In genomic region chr19:1076951-1077350, GRCh38 we compare ENCODE assay signal across 9 cellular contexts. TPM values are rescaled to one million over a fixed set of nuclear protein-coding genes. Genes with fewer than 3 reads are reported as not detected.
DNase-seq lines count a peak whose midpoint lies in the region; ATAC-seq and TF ChIP-seq lines count a peak whose summit lies in the region.
"Had no signal": no experiment of that assay in that cellular context is flagged by ENCODE, and none has a peak within 500 bp of the region (broad histone marks: within the 10 kb centered on the region; RNA-seq: fewer than 3 reads in every experiment).

No MANE protein-coding gene starts in this region.

- peak overlapping the region; percentile 88 to 97 (median 92) for H3K4me3 Mint-ChIP-seq in CD4-positive, CD25-positive, alpha-beta regulatory T cell

- peak overlapping the region; percentile 66; the same call in 1 of the 2 replicates for H3K4me2 ChIP-seq in MM.1S (ENCODE audit: low read depth, low read length)

- H4K20me1 ChIP-seq in MM.1S (ENCODE audit: insufficient read depth, low read length) = 0 out of 2 replicates have a peak, but pooled peaks cover 5% of the 10 kb centered on the region

- H3K27ac ChIP-seq in CD4-positive, CD25-positive, alpha-beta regulatory T cell (ENCODE audit: insufficient read depth, low read length, poor library complexity, severe bottlenecking) = peak overlapping the region; percentile 94
- peak overlapping the region; percentile 80; the same call in 1 of the 2 replicates for H3K27ac ChIP-seq in MM.1S (ENCODE audit: low read length)
- no peak overlapping the region for H3K27ac ChIP-seq in foreskin keratinocyte
- H3K27ac ChIP-seq: dorsolateral prefrontal cortex had no signal

- TF ChIP-seq CTCF in MM.1S (IDR thresholded peaks at IDR 0.05; ENCODE audit: low read length) = no peak
- no peak for TF ChIP-seq CTCF in foreskin keratinocyte (conservative IDR thresholded peaks at IDR 0.05)

- H3K9ac ChIP-seq in MM.1S (ENCODE audit: low read length) = peak overlapping the region; percentile 13; the same call in 1 of the 2 replicates

- peaks cover 35% of the 10 kb centered on the region for H3F3A ChIP-seq in MM.1S (ENCODE audit: insufficient read depth, low read length)

- H3K4me1 Mint-ChIP-seq in CD4-positive, CD25-positive, alpha-beta regulatory T cell = peaks cover 0 to 69% (median 19%) of the 10 kb centered on the region in 4 donors

- peaks cover 94% of the 10 kb centered on the region for H3K4me1 ChIP-seq in CD4-positive, CD25-positive, alpha-beta regulatory T cell (ENCODE audit: control insufficient read depth, insufficient read depth, low read length, poor library complexity, severe bottlenecking)
- peaks cover 20% of the 10 kb centered on the region for H3K4me1 ChIP-seq in MM.1S (ENCODE audit: low read length)
- H3K4me1 ChIP-seq in foreskin keratinocyte = no peaks in the 10 kb centered on the region

- peaks cover 61% of the 10 kb centered on the region for H3K36me3 ChIP-seq in CD4-positive, CD25-positive, alpha-beta regulatory T cell (ENCODE audit: control insufficient read depth, insufficient read depth, low read length)
- peaks cover 20% of the 10 kb centered on the region for H3K36me3 ChIP-seq in MM.1S (replicated peaks; ENCODE audit: insufficient read depth, low read length)

- no peaks in the 10 kb centered on the region for H3K27me3 ChIP-seq in CD4-positive, CD25-positive, alpha-beta regulatory T cell (ENCODE audit: control insufficient read depth, insufficient read depth, low read length)
- H3K27me3 ChIP-seq in MM.1S (replicated peaks; ENCODE audit: insufficient read depth, low read length) (no peaks in the 10 kb centered on the region), foreskin keratinocyte (peaks cover 6% of the 10 kb centered on the region)

- peaks cover 27% of the 10 kb centered on the region for H3K36me3 Mint-ChIP-seq in CD4-positive, CD25-positive, alpha-beta regulatory T cell

- no peaks in the 10 kb centered on the region for H3K9me3 ChIP-seq in CD4-positive, CD25-positive, alpha-beta regulatory T cell (ENCODE audit: control insufficient read depth in 2 of 2, low read length in 2 of 2)
- H3K9me3 ChIP-seq in MM.1S (replicated peaks; ENCODE audit: insufficient read depth, low read length) = no peaks in the 10 kb centered on the region

- no peaks in the 10 kb centered on the region for H3K9me2 ChIP-seq in MM.1S (replicated peaks; ENCODE audit: insufficient read depth, low read length)

- peak; percentile 89 to 98 (median 95) for DNase-seq in CD4-positive, CD25-positive, alpha-beta regulatory T cell
- DNase-seq in MM.1S (peak; percentile 98), foreskin keratinocyte (peak; percentile 55 to 56), NCI-H2107 treated with DMSO at 0.1 percent for 48 hours (lab: John Stamatoyannopoulos, UW; ENCODE audit: unreplicated experiment) (no peak)
- DNase-seq in activated CD8-positive, alpha-beta memory T cell treated with anti-CD3 and anti-CD28 coated beads for 4 hours (ENCODE audit: low read depth in 2 of 2) = peak; percentile 82 to 90
- peak; percentile 78 to 81 for DNase-seq in stimulated activated CD4-positive, alpha-beta T cell treated with anti-CD3 and anti-CD28 coated beads, Interleukin-2, amount 100 ng/mL, for 48 hours

- peaks cover 16% of the 10 kb centered on the region for H3K27me3 Mint-ChIP-seq in CD4-positive, CD25-positive, alpha-beta regulatory T cell

- no peak overlapping the region for H2AFZ ChIP-seq in MM.1S (ENCODE audit: low read length)

- H3K9me3 Mint-ChIP-seq in CD4-positive, CD25-positive, alpha-beta regulatory T cell = peaks cover 0 to 1% (median 0%) of the 10 kb centered on the region in 7 donors

- H3K79me2 ChIP-seq in MM.1S (ENCODE audit: low read length) = peaks cover 83% of the 10 kb centered on the region

- ATAC-seq in CD4-positive, CD25-positive, alpha-beta regulatory T cell (ENCODE audit: low read depth in 2 of 2) = peak; percentile 85 to 89
- ATAC-seq in GM21423 (IDR thresholded peaks at IDR 0.05; ENCODE audit: unreplicated experiment) (peak; percentile 58), foreskin keratinocyte (peak; percentile 37), HG02970 (IDR thresholded peaks at IDR 0.05; ENCODE audit: low FRiP score, unreplicated experiment) (no peak)

- peak overlapping the region; percentile 97 to 99 (median 97) for H3K27ac Mint-ChIP-seq in CD4-positive, CD25-positive, alpha-beta regulatory T cell

- H3K4me3 ChIP-seq in CD4-positive, CD25-positive, alpha-beta regulatory T cell (ENCODE audit: low read depth, low read length) = peak overlapping the region; percentile 75
- peak overlapping the region; percentile 14; the same call in 1 of the 2 replicates for H3K4me3 ChIP-seq in MM.1S (ENCODE audit: low read length)

RNA-seq across cellular contexts. Expression of gene ARHGAP45, which starts 10.0 kb away (rescaled TPM):
- 756 TPM for total RNA-seq in CD4-positive, CD25-positive, alpha-beta regulatory T cell
- polyA plus RNA-seq in CD4-positive, CD25-positive, alpha-beta regulatory T cell = 100 to 1,000 TPM; 258 to 297 (median 277) TPM
- total RNA-seq in foreskin keratinocyte = 4.5 and 5.5 TPM in 2 replicates
- 4.0 and 4.6 TPM in 2 replicates for polyA plus RNA-seq in foreskin keratinocyte

RNA-seq across cellular contexts. Expression of gene POLR2E, which starts 18.2 kb away (rescaled TPM):
- total RNA-seq in CD4-positive, CD25-positive, alpha-beta regulatory T cell = 72.4 TPM
- 100 to 1,000 TPM; 120 to 145 (median 133) TPM for polyA plus RNA-seq in CD4-positive, CD25-positive, alpha-beta regulatory T cell
- total RNA-seq in foreskin keratinocyte = 148 and 163 TPM in 2 replicates
- 313 and 314 TPM in 2 replicates for polyA plus RNA-seq in foreskin keratinocyte

RNA-seq across cellular contexts. Expression of gene GPX4, which starts 26.8 kb away (rescaled TPM):
- total RNA-seq in CD4-positive, CD25-positive, alpha-beta regulatory T cell = 112 TPM
- 100 to 1,000 TPM; 318 to 406 (median 354) TPM for polyA plus RNA-seq in CD4-positive, CD25-positive, alpha-beta regulatory T cell
- total RNA-seq in foreskin keratinocyte = 237 and 247 TPM in 2 replicates
- 377 and 403 TPM in 2 replicates for polyA plus RNA-seq in foreskin keratinocyte

RNA-seq across cellular contexts. Expression of gene ABCA7, which starts 37.0 kb away (rescaled TPM):
- 161 TPM for total RNA-seq in CD4-positive, CD25-positive, alpha-beta regulatory T cell
- polyA plus RNA-seq in CD4-positive, CD25-positive, alpha-beta regulatory T cell = 10 to 100 TPM in 1 of 4 donors, 1 to 10 TPM in 3; 3.4 to 13.3 (median 6.9) TPM
- 15.2 and 17.6 TPM in 2 replicates for total RNA-seq in foreskin keratinocyte
- 9.6 and 11.3 TPM in 2 replicates for polyA plus RNA-seq in foreskin keratinocyte

RNA-seq across cellular contexts. Expression of gene CNN2, which starts 50.5 kb away (rescaled TPM):
- total RNA-seq in CD4-positive, CD25-positive, alpha-beta regulatory T cell = 397 TPM
- 100 to 1,000 TPM; 378 to 426 (median 401) TPM for polyA plus RNA-seq in CD4-positive, CD25-positive, alpha-beta regulatory T cell
- total RNA-seq in foreskin keratinocyte = 352 and 355 TPM in 2 replicates
- 297 and 299 TPM in 2 replicates for polyA plus RNA-seq in foreskin keratinocyte

Comparison
In these comparisons a context has a peak if more than half of its experiments do, and no peak if none do; other contexts are left out.
1. RNA of gene ARHGAP45, which starts 10.0 kb away (total RNA-seq): 756 TPM in CD4-positive, CD25-positive, alpha-beta regulatory T cell (single experiment); 4.5 to 5.5 TPM in foreskin keratinocyte; every median in the first group is over 100 times any median in the second.